ENCODE assay signal across 1 cellular context in genomic region chr3:113783463-113783862, GRCh38.
TF ChIP-seq lines count a peak whose summit lies in the region.

No MANE protein-coding gene starts in this region.

TF ChIP-seq in IMR-90, 13 proteins besides CTCF, POLR2A, EP300 and RAD21 (continued from another document):
- no peak for TF ChIP-seq RCOR1 (IDR thresholded peaks at IDR 0.05; ENCODE audit: insufficient replicate concordance, low read length)
- TF ChIP-seq MAZ (IDR thresholded peaks at IDR 0.05; ENCODE audit: borderline replicate concordance, low read depth, low read length), result no peak
- peak; percentile 99 for TF ChIP-seq NFE2L2 (IDR thresholded peaks at IDR 0.05; ENCODE audit: low read depth, low read length)
- TF ChIP-seq SMC3 (IDR thresholded peaks at IDR 0.05; ENCODE audit: low read depth, low read length), result no peak
- no peak for TF ChIP-seq ELK1 (IDR thresholded peaks at IDR 0.05; ENCODE audit: borderline replicate concordance, low read depth, low read length)
- TF ChIP-seq CEBPB (IDR thresholded peaks at IDR 0.05; ENCODE audit: low read depth, low read length), result peak; percentile 89
- peak; percentile 80 for TF ChIP-seq MAFK (IDR thresholded peaks at IDR 0.05; ENCODE audit: low read depth, low read length)
- TF ChIP-seq RFX5 (IDR thresholded peaks at IDR 0.05; ENCODE audit: low read depth, low read length), result no peak
- TF ChIP-seq FOS (IDR thresholded peaks at IDR 0.05; ENCODE audit: low read depth, low read length), result peak; percentile 52; the same call in 1 of the 2 replicates
- TF ChIP-seq CHD1 (IDR thresholded peaks at IDR 0.05; ENCODE audit: low read depth, low read length), result no peak
- TF ChIP-seq, protein P1, sequence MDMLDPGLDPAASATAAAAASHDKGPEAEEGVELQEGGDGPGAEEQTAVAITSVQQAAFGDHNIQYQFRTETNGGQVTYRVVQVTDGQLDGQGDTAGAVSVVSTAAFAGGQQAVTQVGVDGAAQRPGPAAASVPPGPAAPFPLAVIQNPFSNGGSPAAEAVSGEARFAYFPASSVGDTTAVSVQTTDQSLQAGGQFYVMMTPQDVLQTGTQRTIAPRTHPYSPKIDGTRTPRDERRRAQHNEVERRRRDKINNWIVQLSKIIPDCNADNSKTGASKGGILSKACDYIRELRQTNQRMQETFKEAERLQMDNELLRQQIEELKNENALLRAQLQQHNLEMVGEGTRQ (IDR thresholded peaks at IDR 0.05; ENCODE audit: low read depth, low read length), result peak; percentile 79
- TF ChIP-seq BHLHE40 (IDR thresholded peaks at IDR 0.05; ENCODE audit: low read depth, low read length), result no peak; the same call in 1 of the 2 replicates
